Comparison of ENCODE assay signal across 7 cellular contexts in the genomic region with DNA sequence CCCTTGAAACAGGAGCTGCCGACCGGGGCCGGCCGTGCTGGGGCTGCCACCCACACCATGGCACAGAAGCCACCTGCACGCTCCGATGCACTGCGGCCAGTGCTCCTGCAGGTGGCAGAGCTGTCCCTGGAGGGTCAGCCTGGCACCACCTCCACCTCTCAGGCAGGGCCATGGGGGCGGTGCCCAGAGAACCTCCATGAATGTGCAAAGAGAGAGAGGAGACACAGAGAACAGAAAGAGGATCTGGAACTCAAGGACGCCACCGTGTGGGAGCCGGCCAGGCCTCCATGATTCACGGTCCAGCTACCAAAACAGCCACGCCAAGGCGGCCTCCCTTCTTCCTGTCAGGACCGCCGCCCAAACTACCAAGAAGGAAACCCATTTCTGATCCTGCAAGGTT.
DNase-seq lines count a peak whose midpoint lies in the region; ATAC-seq and TF ChIP-seq lines count a peak whose summit lies in the region.
"Not testable (repeated sequence)": the region's sequence is repeated elsewhere in the genome, so short reads cannot be mapped to it uniquely, and the experiment has no call there.

No MANE protein-coding gene starts in this region.

- intact Hi-C loops in activated naive CD4-positive, alpha-beta T cell treated with anti-CD3 and anti-CD28 coated beads for 36 hours (cut with micrococcal nuclease); natural killer cell (cut with micrococcal nuclease): not testable (repeated sequence)

- CTCF ChIA-PET in activated naive CD4-positive, alpha-beta T cell treated with anti-CD3 and anti-CD28 coated beads for 36 hours (lab: Charles Lee), result not testable (repeated sequence)

- not testable (repeated sequence) for H3K4me3 ChIP-seq in fibroblast of the aortic adventitia (ENCODE audit: low read depth, low read length)

- H3K27me3 Mint-ChIP-seq in activated naive CD4-positive, alpha-beta T cell treated with anti-CD3 and anti-CD28 coated beads for 36 hours (ENCODE audit: low read depth); natural killer cell (ENCODE audit: low read depth in 2 of 2): not testable (repeated sequence)

- H3K4me3 Mint-ChIP-seq in activated naive CD4-positive, alpha-beta T cell treated with anti-CD3 and anti-CD28 coated beads for 36 hours; natural killer cell: not testable (repeated sequence)

- peak; percentile 65 to 73 for DNase-seq in activated CD4-positive, alpha-beta T cell treated with anti-CD3 and anti-CD28 coated beads for 4 hours
- peak; percentile 84 for DNase-seq in activated naive CD4-positive, alpha-beta T cell treated with anti-CD3 and anti-CD28 coated beads for 36 hours
- not testable (repeated sequence) for DNase-seq in fibroblast of the aortic adventitia (ENCODE audit: low read depth)
- DNase-seq in natural killer cell, result peak; percentile 64
- DNase-seq in stimulated activated CD4-positive, alpha-beta T cell treated with anti-CD3 and anti-CD28 coated beads, TNF-alpha, amount 100 ng/mL, for 4 hours (ENCODE audit: low read depth in 3 of 3), result peak; percentile 48 to 55 (median 53)

- H3K36me3 Mint-ChIP-seq in activated naive CD4-positive, alpha-beta T cell treated with anti-CD3 and anti-CD28 coated beads for 36 hours (ENCODE audit: low read depth); natural killer cell: not testable (repeated sequence)

- not testable (repeated sequence) for H3K4me1 Mint-ChIP-seq in activated naive CD4-positive, alpha-beta T cell treated with anti-CD3 and anti-CD28 coated beads for 36 hours (ENCODE audit: low read depth); natural killer cell

- not testable (repeated sequence) for H3K9me3 Mint-ChIP-seq in activated naive CD4-positive, alpha-beta T cell treated with anti-CD3 and anti-CD28 coated beads for 36 hours; natural killer cell

- ATAC-seq in GM18868 (IDR thresholded peaks at IDR 0.05; ENCODE audit: unreplicated experiment), result peak; percentile 58
- peak; percentile 54 for ATAC-seq in HG03159 (IDR thresholded peaks at IDR 0.05; ENCODE audit: unreplicated experiment)
- ATAC-seq in natural killer cell, result peak; percentile 32 to 69 (median 49)

- H3K27ac Mint-ChIP-seq in activated naive CD4-positive, alpha-beta T cell treated with anti-CD3 and anti-CD28 coated beads for 36 hours; natural killer cell: not testable (repeated sequence)

- TF ChIP-seq CTCF in fibroblast of the aortic adventitia (IDR thresholded peaks at IDR 0.05; ENCODE audit: insufficient read depth, low read length), result peak; percentile 40
- not testable (repeated sequence) for TF ChIP-seq CTCF in natural killer cell (IDR thresholded peaks at IDR 0.05)
